Comparison of ENCODE assay signal across 8 cellular contexts in the genomic region with DNA sequence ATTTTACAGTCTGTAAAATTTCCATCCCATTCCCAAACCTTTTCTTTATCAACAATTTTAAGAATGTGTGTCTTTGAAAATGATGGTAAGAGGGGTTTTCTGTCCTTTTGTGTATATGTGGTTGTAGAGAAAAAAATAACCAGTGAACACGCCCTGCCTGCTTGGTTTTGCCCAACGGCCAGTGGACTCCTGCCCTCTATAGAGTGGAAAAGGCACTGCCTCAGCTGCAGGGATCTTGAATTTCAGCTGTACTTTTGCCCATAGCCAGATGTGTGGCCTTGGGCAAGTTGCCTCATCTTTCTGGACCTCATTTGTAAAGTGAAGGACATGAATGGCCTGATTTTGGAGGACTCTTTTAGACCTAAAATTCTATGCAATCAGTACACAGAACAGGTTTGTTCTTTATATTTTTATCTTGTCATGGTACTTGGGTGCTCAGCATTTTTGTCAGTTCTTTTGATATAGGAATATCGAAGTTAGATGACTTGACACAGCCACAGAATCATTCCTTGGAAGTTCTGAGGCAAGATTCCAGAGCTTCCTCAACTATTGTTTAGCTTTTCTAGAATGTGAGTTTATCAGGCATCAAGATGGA.
DNase-seq lines count a peak whose midpoint lies in the region; ATAC-seq and TF ChIP-seq lines count a peak whose summit lies in the region.

No MANE protein-coding gene starts in this region.

- no peaks in the 10 kb centered on the region for H3K4me1 ChIP-seq in Peyer's patch

- no peaks in the 10 kb centered on the region for H3K27me3 ChIP-seq in Peyer's patch

- H3K27ac ChIP-seq in Peyer's patch = no peak overlapping the region

- no peaks in the 10 kb centered on the region for H3K36me3 ChIP-seq in Peyer's patch

- no peak for TF ChIP-seq POLR2A in Peyer's patch (IDR thresholded peaks at IDR 0.05)

- ATAC-seq in sciatic nerve = peak; percentile 66
- ATAC-seq in GM21717 (IDR thresholded peaks at IDR 0.05; ENCODE audit: unreplicated experiment) = no peak
- no peak for ATAC-seq in GM19328 (IDR thresholded peaks at IDR 0.05; ENCODE audit: unreplicated experiment)

- TF ChIP-seq CTCF in Peyer's patch (IDR thresholded peaks at IDR 0.05) = peak in 4 of 6 experiments; percentile 29 to 54 (median 48)
- TF ChIP-seq CTCF in fibroblast of mammary gland (conservative IDR thresholded peaks at IDR 0.05; ENCODE audit: control insufficient read depth, insufficient read depth, low read depth, low read length) = peak; percentile 92

- intact Hi-C loops in sciatic nerve (cut with DNase I) = no loop called here

- H3K4me3 ChIP-seq in Peyer's patch (no peak overlapping the region), fibroblast of mammary gland (ENCODE audit: control insufficient read depth, low read depth, low read length) (no peak overlapping the region)

- H3K9me3 ChIP-seq in Peyer's patch = no peaks in the 10 kb centered on the region

- DNase-seq in DMS 273 (lab: John Stamatoyannopoulos, UW; ENCODE audit: unreplicated experiment) (peak; percentile 79), H4 (ENCODE audit: low spot score) (peak; percentile 75), Peyer's patch (peak in 1 of 3 donors; percentile 56), fibroblast of mammary gland (ENCODE audit: low read depth) (peak; percentile 85), sciatic nerve (ENCODE audit: low spot score) (no peak), cerebellum (ENCODE audit: low spot score) (no peak)

Comparison
In these comparisons a context has a peak if more than half of its experiments do, and no peak if none do; other contexts are left out.
1. DNase-seq: peak in DMS 273 (single experiment), H4 (single experiment) and fibroblast of mammary gland (single experiment); none in sciatic nerve (single experiment) and cerebellum (single experiment).